Comparison of ENCODE assay signal across 12 cellular contexts in the genomic region with DNA sequence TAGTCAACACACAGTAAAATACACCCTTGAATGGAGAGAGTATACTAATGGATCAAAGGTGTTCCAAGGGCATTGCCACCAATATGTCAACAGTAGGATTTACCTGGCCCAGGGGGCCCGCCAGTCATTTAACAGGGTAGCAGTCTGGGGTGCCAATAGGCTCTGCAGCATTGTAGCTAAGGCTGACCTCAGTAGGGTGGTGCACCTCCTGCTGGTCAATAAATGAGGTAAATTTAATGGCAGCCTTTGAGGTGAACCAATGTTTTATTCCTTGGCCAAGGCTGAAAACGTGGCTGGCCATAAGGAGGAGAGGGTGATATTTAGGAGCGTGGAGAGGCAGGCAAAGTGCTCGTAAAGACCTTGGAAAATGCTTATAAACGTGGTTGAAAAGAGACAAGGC.
DNase-seq lines count a peak whose midpoint lies in the region; ATAC-seq, FAIRE-seq and TF ChIP-seq lines count a peak whose summit lies in the region.
"Had no signal": no experiment of that assay in that cellular context is flagged by ENCODE, and none has a peak within 500 bp of the region (broad histone marks: within the 10 kb centered on the region; RNA-seq: fewer than 3 reads in every experiment).

No MANE protein-coding gene starts in this region.

- no peaks in the 10 kb centered on the region for H4K20me1 ChIP-seq in astrocyte (ENCODE audit: insufficient read depth, low read length)
- H4K20me1 ChIP-seq in neural progenitor cell (ENCODE audit: low read depth) = no peaks in the 10 kb centered on the region

- H3K4me2 ChIP-seq in astrocyte (ENCODE audit: low read length) (peak overlapping the region; percentile 58), neural progenitor cell (no peak overlapping the region)

- H3K4me1 Mint-ChIP-seq in astrocyte (ENCODE audit: low read depth, unreplicated experiment) (peaks cover 9% of the 10 kb centered on the region), neural progenitor cell (peaks cover 10% of the 10 kb centered on the region)
- H3K4me1 Mint-ChIP-seq in CD4-positive, alpha-beta T cell (ENCODE audit: low read depth) = no peaks in the 10 kb centered on the region

- H3K36me3 Mint-ChIP-seq in astrocyte (ENCODE audit: low read depth, unreplicated experiment) (no peaks in the 10 kb centered on the region), neural progenitor cell (no peaks in the 10 kb centered on the region)
- H3K36me3 Mint-ChIP-seq in CD4-positive, alpha-beta T cell (ENCODE audit: low read depth) = no peaks in the 10 kb centered on the region

- TF ChIP-seq CTCF in astrocyte (IDR thresholded peaks at IDR 0.05; ENCODE audit: insufficient read depth, low read depth, low read length) (no peak), neural progenitor cell (IDR thresholded peaks at IDR 0.05) (peak; percentile 30)
- no peak for TF ChIP-seq CTCF in CD4-positive, alpha-beta T cell (IDR thresholded peaks at IDR 0.05)

- POLR2A ChIA-PET in CD4-positive, alpha-beta T cell (lab: Charles Lee) = no interaction called here

- H3K27me3 ChIP-seq in astrocyte (ENCODE audit: insufficient read depth, low read length) = peaks cover 2% of the 10 kb centered on the region
- H3K27me3 ChIP-seq in neural progenitor cell = no peaks in the 10 kb centered on the region
- H3K27me3 ChIP-seq in CD4-positive, alpha-beta T cell (ENCODE audit: control insufficient read depth, insufficient read depth, low read length) = no peaks in the 10 kb centered on the region

- FAIRE-seq in astrocyte (lab: Jason Lieb, UNC) = no peak

- H3K9me3 Mint-ChIP-seq in astrocyte (ENCODE audit: unreplicated experiment) (no peaks in the 10 kb centered on the region), neural progenitor cell (no peaks in the 10 kb centered on the region)
- no peaks in the 10 kb centered on the region for H3K9me3 Mint-ChIP-seq in CD4-positive, alpha-beta T cell
- H3K9me3 Mint-ChIP-seq: activated T-cell treated with anti-CD3 and anti-CD28 coated beads, Interleukin-2, amount 50 U/mL, for 72 hours had no signal

- H3K27me3 Mint-ChIP-seq in astrocyte (ENCODE audit: low read depth, unreplicated experiment) (peaks cover 2% of the 10 kb centered on the region), neural progenitor cell (ENCODE audit: insufficient read depth, low read depth) (no peaks in the 10 kb centered on the region)
- peaks cover 52% of the 10 kb centered on the region for H3K27me3 Mint-ChIP-seq in CD4-positive, alpha-beta T cell

- no peaks in the 10 kb centered on the region for H3K9me3 ChIP-seq in astrocyte (ENCODE audit: insufficient read depth, low read depth, low read length)
- H3K9me3 ChIP-seq in neural progenitor cell (ENCODE audit: low read depth) = no peaks in the 10 kb centered on the region
- H3K9me3 ChIP-seq in CD4-positive, alpha-beta T cell (ENCODE audit: control insufficient read depth, low read length) = no peaks in the 10 kb centered on the region

- no peak for ATAC-seq in GM19455 (IDR thresholded peaks at IDR 0.05; ENCODE audit: unreplicated experiment)
- ATAC-seq in CD4-positive, alpha-beta T cell (ENCODE audit: poor library complexity) = no peak
- ATAC-seq: activated T-cell treated with anti-CD3 and anti-CD28 coated beads, Interleukin-2, amount 50 U/mL, for 72 hours; sciatic nerve had no signal

- H3K79me2 ChIP-seq in astrocyte (ENCODE audit: insufficient read depth, low read length) = no peaks in the 10 kb centered on the region
- H3K79me2 ChIP-seq in neural progenitor cell (ENCODE audit: low read depth) = no peaks in the 10 kb centered on the region

- H3K4me3 Mint-ChIP-seq in astrocyte (ENCODE audit: unreplicated experiment) (no peak overlapping the region), neural progenitor cell (no peak overlapping the region)
- no peak overlapping the region for H3K4me3 Mint-ChIP-seq in CD4-positive, alpha-beta T cell
- H3K4me3 Mint-ChIP-seq: activated T-cell treated with anti-CD3 and anti-CD28 coated beads, Interleukin-2, amount 50 U/mL, for 72 hours had no signal

- H2AFZ ChIP-seq in astrocyte (ENCODE audit: low read depth, low read length) (no peak overlapping the region), neural progenitor cell (replicated peaks) (no peak overlapping the region)

- H3K27ac ChIP-seq in astrocyte (ENCODE audit: low read depth, low read length) (no peak overlapping the region), neural progenitor cell (no peak overlapping the region)
- H3K27ac ChIP-seq in CD4-positive, alpha-beta T cell (ENCODE audit: low read depth, low read length) = no peak overlapping the region

- DNase-seq in NCI-H2107 treated with DMSO at 0.1 percent for 48 hours (lab: John Stamatoyannopoulos, UW; ENCODE audit: unreplicated experiment) (peak; percentile 7), NCI-H2107 (lab: John Stamatoyannopoulos, UW) (no peak), HCEC 1CT (peak; percentile 28), astrocyte (ENCODE audit: low read depth) (no peak), neural progenitor cell (ENCODE audit: low spot score) (peak; percentile 23), RKO (ENCODE audit: low spot score) (no peak)
- no peak for DNase-seq in CD4-positive, alpha-beta T cell
- DNase-seq: NCI-H774, T-helper 9 cell had no signal

- H3K9ac ChIP-seq in astrocyte (ENCODE audit: low read length) (no peak overlapping the region), neural progenitor cell (no peak overlapping the region)

- intact Hi-C loops in CD4-positive, alpha-beta T cell (cut with DNase I, micrococcal nuclease) = loop anchor here (5.0 kb wide), 4 partner anchors 289 to 1136 kb away; no protein-coding TSS in a partner anchor

- no peaks in the 10 kb centered on the region for H3F3A ChIP-seq in neural progenitor cell (ENCODE audit: low read depth)

- H3K36me3 ChIP-seq in astrocyte (ENCODE audit: insufficient read depth, low read length) (no peaks in the 10 kb centered on the region), neural progenitor cell (no peaks in the 10 kb centered on the region)

- H3K4me3 ChIP-seq in astrocyte (ENCODE audit: insufficient read depth, low read depth, low read length) (no peak overlapping the region), neural progenitor cell (no peak overlapping the region)

- H3K4me1 ChIP-seq in astrocyte (ENCODE audit: insufficient read depth, low read length) (peaks cover 21% of the 10 kb centered on the region), neural progenitor cell (no peaks in the 10 kb centered on the region)

- H3K27ac Mint-ChIP-seq in astrocyte (ENCODE audit: unreplicated experiment) = no peak overlapping the region
- no peak overlapping the region for H3K27ac Mint-ChIP-seq in neural progenitor cell
- H3K27ac Mint-ChIP-seq in CD4-positive, alpha-beta T cell = no peak overlapping the region
- H3K27ac Mint-ChIP-seq: activated T-cell treated with anti-CD3 and anti-CD28 coated beads, Interleukin-2, amount 50 U/mL, for 72 hours had no signal

- CTCF ChIA-PET in CD4-positive, alpha-beta T cell (lab: Charles Lee) = interaction anchor here (1.0 kb wide), 1 partner anchor 248 kb away, joined by 3 read pairs; a partner anchor contains a TSS

Comparison
In these comparisons a context has a peak if more than half of its experiments do, and no peak if none do; other contexts are left out.
1. DNase-seq: peak in NCI-H2107 treated with DMSO at 0.1 percent for 48 hours (single experiment), HCEC 1CT (single experiment) and neural progenitor cell (single experiment); none in NCI-H2107 (single experiment), astrocyte (single experiment), CD4-positive, alpha-beta T cell (0 of 10) and RKO (single experiment).